Comparison of ENCODE assay signal across 8 cellular contexts in the genomic region with DNA sequence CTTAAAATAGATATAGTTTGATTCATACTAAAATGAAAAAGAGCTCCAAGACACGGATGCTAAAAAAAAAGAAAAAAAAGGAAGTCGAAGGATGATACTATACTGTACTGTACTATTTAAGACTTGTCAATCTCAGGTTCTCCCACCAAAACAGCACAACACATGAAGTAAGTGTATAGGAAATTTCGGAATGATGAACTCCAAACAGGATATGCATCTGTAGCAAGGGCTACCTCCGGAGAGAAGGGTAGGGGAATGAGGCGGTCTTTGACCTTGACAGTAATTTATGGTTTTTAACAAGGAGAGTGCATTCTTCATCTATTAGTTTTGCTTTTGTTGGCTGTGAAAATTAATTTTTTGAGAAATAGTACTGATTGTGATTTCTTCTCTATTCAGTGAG. TPM values are rescaled to one million over a fixed set of nuclear protein-coding genes. Genes with fewer than 3 reads are reported as not detected.
A peak's percentile ranks its signal among the peaks of the same experiment; 100 is the strongest.
DNase-seq lines count a peak whose midpoint lies in the region; ATAC-seq and TF ChIP-seq lines count a peak whose summit lies in the region.

No MANE protein-coding gene starts in this region.

- ATAC-seq in T-helper 17 cell = no peak
- ATAC-seq in stimulated activated effector memory CD8-positive, alpha-beta T cell treated with anti-CD3 and anti-CD28 coated beads, Interleukin-12 subunit alpha, Interleukin-12 subunit beta, amount 100 ng/mL, for 72 hours = no peak
- ATAC-seq in GM21423 (IDR thresholded peaks at IDR 0.05; ENCODE audit: unreplicated experiment) = no peak
- no peak for ATAC-seq in GM21576 (IDR thresholded peaks at IDR 0.05; ENCODE audit: unreplicated experiment)
- no peak for ATAC-seq in HG02970 (IDR thresholded peaks at IDR 0.05; ENCODE audit: low FRiP score, unreplicated experiment)

- peaks cover 13% of the 10 kb centered on the region for H3K4me1 ChIP-seq in hepatocyte (ENCODE audit: insufficient read depth)

- peak overlapping the region; percentile 98 for H3K4me3 Mint-ChIP-seq in T-helper 17 cell
- peak overlapping the region; percentile 87 for H3K4me3 Mint-ChIP-seq in stimulated activated effector memory CD8-positive, alpha-beta T cell treated with anti-CD3 and anti-CD28 coated beads, Interleukin-12 subunit alpha, Interleukin-12 subunit beta, amount 100 ng/mL, for 72 hours

- DNase-seq in DMS53 (lab: John Stamatoyannopoulos, UW) (peak; percentile 22), DMS53 treated with DMSO at 0.1 percent for 48 hours (lab: John Stamatoyannopoulos, UW; ENCODE audit: unreplicated experiment) (no peak), T-helper 17 cell (no peak), hepatocyte (ENCODE audit: low spot score) (no peak)
- DNase-seq in stimulated activated effector memory CD8-positive, alpha-beta T cell treated with anti-CD3 and anti-CD28 coated beads, Interleukin-12 subunit alpha, Interleukin-12 subunit beta, amount 100 ng/mL, for 72 hours (ENCODE audit: low spot score in 2 of 2) = no peak

- H3K27ac ChIP-seq in hepatocyte = peak overlapping the region; percentile 74

- peak overlapping the region; percentile 85 for H2AFZ ChIP-seq in hepatocyte

- H4K20me1 ChIP-seq in hepatocyte (ENCODE audit: insufficient read depth, poor library complexity, severe bottlenecking) = peaks cover 24% of the 10 kb centered on the region

- H3K4me2 ChIP-seq in hepatocyte = peak overlapping the region; percentile 77

- H3K9me2 ChIP-seq in hepatocyte (replicated peaks; ENCODE audit: insufficient read depth) = no peaks in the 10 kb centered on the region

- H3K9me3 Mint-ChIP-seq in stimulated activated effector memory CD8-positive, alpha-beta T cell treated with anti-CD3 and anti-CD28 coated beads, Interleukin-12 subunit alpha, Interleukin-12 subunit beta, amount 100 ng/mL, for 72 hours = no peaks in the 10 kb centered on the region

- TF ChIP-seq CTCF in hepatocyte (IDR thresholded peaks at IDR 0.05; ENCODE audit: poor library complexity) = no peak

- no peaks in the 10 kb centered on the region for H3K27me3 ChIP-seq in hepatocyte

- no peaks in the 10 kb centered on the region for H3K36me3 ChIP-seq in hepatocyte (replicated peaks; ENCODE audit: insufficient read depth, low read depth)

- peaks cover 43% of the 10 kb centered on the region for H3K79me2 ChIP-seq in hepatocyte

- H3K4me3 ChIP-seq in hepatocyte = peak overlapping the region; percentile 18

- H3K36me3 Mint-ChIP-seq in T-helper 17 cell (ENCODE audit: low read depth) = peaks cover 8% of the 10 kb centered on the region
- H3K36me3 Mint-ChIP-seq in stimulated activated effector memory CD8-positive, alpha-beta T cell treated with anti-CD3 and anti-CD28 coated beads, Interleukin-12 subunit alpha, Interleukin-12 subunit beta, amount 100 ng/mL, for 72 hours = peaks cover 42% of the 10 kb centered on the region

- 72% methylated on average over 5 of the region's 5 CpGs for WGBS in hepatocyte (ENCODE audit: low lambda C conversion rate, missing lambda C conversion rate)

- peaks cover 2% of the 10 kb centered on the region for H3K9me3 ChIP-seq in T-helper 17 cell (ENCODE audit: control insufficient read depth, low read length, poor library complexity, severe bottlenecking)
- no peaks in the 10 kb centered on the region for H3K9me3 ChIP-seq in hepatocyte (ENCODE audit: low read depth)

- peaks cover 17% of the 10 kb centered on the region for H3K27me3 Mint-ChIP-seq in T-helper 17 cell

- H3K4me1 Mint-ChIP-seq in T-helper 17 cell = peaks cover 28% of the 10 kb centered on the region
- peaks cover 24% of the 10 kb centered on the region for H3K4me1 Mint-ChIP-seq in stimulated activated effector memory CD8-positive, alpha-beta T cell treated with anti-CD3 and anti-CD28 coated beads, Interleukin-12 subunit alpha, Interleukin-12 subunit beta, amount 100 ng/mL, for 72 hours

- peak overlapping the region; percentile 99 for H3K27ac Mint-ChIP-seq in T-helper 17 cell
- H3K27ac Mint-ChIP-seq in stimulated activated effector memory CD8-positive, alpha-beta T cell treated with anti-CD3 and anti-CD28 coated beads, Interleukin-12 subunit alpha, Interleukin-12 subunit beta, amount 100 ng/mL, for 72 hours = peak overlapping the region; percentile 99

RNA-seq across cellular contexts. Expression of a gene that starts 0.5 kb away (rescaled TPM):
- total RNA-seq in T-helper 17 cell = 10 to 100 TPM; 57.5 to 80.7 TPM
- total RNA-seq in hepatocyte = 65.9 and 75.6 TPM in 2 replicates
- polyA plus RNA-seq in hepatocyte = 50.7 and 60.7 TPM in 2 replicates

RNA-seq across cellular contexts. Expression of a gene that starts 11.0 kb away (rescaled TPM):
- total RNA-seq in T-helper 17 cell (10 to 100 TPM; 19.3 to 26.7 TPM), hepatocyte (15.7 and 23.8 TPM in 2 replicates)
- 5.6 and 8.4 TPM in 2 replicates for polyA plus RNA-seq in hepatocyte
